ENCODE assay signal across 8 cellular contexts in the genomic region with DNA sequence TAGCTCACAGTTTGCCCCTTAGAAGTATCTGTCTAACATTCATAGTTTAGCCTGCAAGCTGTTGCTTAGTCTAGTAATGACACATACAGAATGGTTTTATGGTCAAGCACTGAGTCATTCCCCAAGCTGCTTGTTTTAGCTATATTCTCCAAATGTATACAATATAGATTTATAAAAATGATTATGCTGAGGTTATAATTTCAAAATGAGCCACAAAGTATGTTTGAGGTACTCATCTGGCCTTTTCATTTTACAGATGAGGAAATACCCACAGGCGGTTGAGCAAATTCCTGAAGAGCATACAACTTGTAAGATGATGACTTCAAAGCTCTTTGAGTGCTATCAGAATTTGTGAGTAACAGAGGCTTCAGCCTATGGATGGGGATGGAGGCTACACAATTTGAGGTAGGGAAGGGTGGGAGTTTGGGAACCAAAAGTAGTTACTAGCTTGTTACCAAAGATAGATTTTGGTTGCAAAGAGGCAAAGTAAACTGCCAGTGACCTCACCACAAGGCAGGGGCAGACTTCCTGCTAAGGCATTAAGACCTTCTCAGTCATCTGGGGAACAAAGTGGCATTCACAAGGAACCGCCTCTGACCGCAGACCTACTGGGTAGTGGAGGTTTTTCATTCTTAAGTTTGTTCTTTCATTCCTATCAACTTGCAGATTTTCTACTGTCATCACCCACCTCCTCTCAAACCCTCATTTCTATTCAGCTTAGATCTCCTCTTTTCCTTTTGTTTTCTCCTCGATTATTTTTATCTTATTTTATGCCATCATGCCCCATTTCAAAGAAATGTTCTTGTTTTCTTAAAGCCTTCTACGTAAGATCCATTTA.
DNase-seq lines count a peak whose midpoint lies in the region; ATAC-seq and TF ChIP-seq lines count a peak whose summit lies in the region.

No MANE protein-coding gene starts in this region.

- peak; percentile 13 for DNase-seq in activated gamma-delta T cell treated with Interleukin-2 at 50 U/mL for 16 hours
- no peak for DNase-seq in activated gamma-delta T cell (lab: John Stamatoyannopoulos, UW)
- DNase-seq in SW 1271 (lab: John Stamatoyannopoulos, UW) = peak; percentile 55 to 86
- DNase-seq in foreskin fibroblast = peak; percentile 85 to 92
- no peak for DNase-seq in omental fat pad (ENCODE audit: low spot score)
- no peak for DNase-seq in NCI-H2196 (lab: John Stamatoyannopoulos, UW; ENCODE audit: unreplicated experiment)
- no peak for DNase-seq in NCI-H526 (lab: John Stamatoyannopoulos, UW)

- peak; percentile 93 for ATAC-seq in HG03039 (IDR thresholded peaks at IDR 0.05; ENCODE audit: unreplicated experiment)
- no peak for ATAC-seq in omental fat pad (ENCODE audit: low FRiP score)

- H3K4me3 ChIP-seq in foreskin fibroblast (ENCODE audit: low read depth in 1 of 2, low read length in 2 of 2) = no peak overlapping the region

- TF ChIP-seq CTCF in foreskin fibroblast (IDR thresholded peaks at IDR 0.05; ENCODE audit: low read depth, low read length) (no peak), omental fat pad (IDR thresholded peaks at IDR 0.05) (no peak)

Comparison
In these comparisons a context has a peak if more than half of its experiments do, and no peak if none do; other contexts are left out.
1. DNase-seq: peak in activated gamma-delta T cell treated with Interleukin-2 at 50 U/mL for 16 hours (single experiment), SW 1271 (2 of 2) and foreskin fibroblast (2 of 2); none in activated gamma-delta T cell (single experiment), omental fat pad (single experiment), NCI-H2196 (single experiment) and NCI-H526 (0 of 2).